In genomic region chr2:96669539-96670215, GRCh38 we compare ENCODE assay signal across 1 cellular context.
TF ChIP-seq lines count a peak whose summit lies in the region.

No MANE protein-coding gene starts in this region.

TF ChIP-seq in H1, 55 proteins besides CTCF, POLR2A, EP300 and RAD21 (continued from another document):
- TF ChIP-seq CHD1 (IDR thresholded peaks at IDR 0.05; ENCODE audit: low read depth, low read length) (no peak), RNF2 (IDR thresholded peaks at IDR 0.05; ENCODE audit: borderline replicate concordance, low read depth, low read length, missing control alignments, poor library complexity, severe bottlenecking) (no peak), CHD7 (IDR thresholded peaks at IDR 0.05; ENCODE audit: insufficient replicate concordance, low read length) (no peak), PHF8 (conservative IDR thresholded peaks at IDR 0.05; ENCODE audit: low read depth, low read length) (no peak), KDM4A (IDR thresholded peaks at IDR 0.05; ENCODE audit: low read depth, low read length, severe bottlenecking) (no peak), POLR2AphosphoS5 (IDR thresholded peaks at IDR 0.05; ENCODE audit: low read depth, low read length) (no peak), CHD2 (IDR thresholded peaks at IDR 0.05; ENCODE audit: low read length) (no peak)
